ENCODE assay signal across 8 cellular contexts in genomic region chr9:35730486-35730854, GRCh38. TPM values are rescaled to one million over a fixed set of nuclear protein-coding genes. Genes with fewer than 3 reads are reported as not detected.
DNase-seq lines count a peak whose midpoint lies in the region; ATAC-seq and TF ChIP-seq lines count a peak whose summit lies in the region.

No MANE protein-coding gene starts in this region.

- H3K4me3 ChIP-seq in BLaER1 treated with 17β-estradiol and CSF1 and Interleukin-3, amounts not matched to agents 10 nM and 100 nM = peak overlapping the region; percentile 70 to 94 (median 78)
- H3K4me3 ChIP-seq in Loucy (ENCODE audit: low read length, poor library complexity, severe bottlenecking) (peak overlapping the region; percentile 81), epithelial cell of esophagus (ENCODE audit: low read length) (peak overlapping the region; percentile 87), ovary (peak overlapping the region; percentile 92)

- H3F3A ChIP-seq in Loucy (ENCODE audit: low read depth) = peaks cover 17% of the 10 kb centered on the region

- 61 to 67% (median 64%) methylated on average over 2 of the region's 2 CpGs for WGBS in ovary, 3 donors

- ATAC-seq in GM19035 (IDR thresholded peaks at IDR 0.05; ENCODE audit: unreplicated experiment) = no peak

- no peak overlapping the region for H2AFZ ChIP-seq in Loucy (ENCODE audit: low read length)

- peaks cover 42 to 66% (median 55%) of the 10 kb centered on the region in 11 experiments for H4K20me1 ChIP-seq in BLaER1 treated with 17β-estradiol and CSF1 and Interleukin-3, amounts not matched to agents 10 nM and 100 nM
- H4K20me1 ChIP-seq in Loucy (ENCODE audit: insufficient read depth, low read length, poor library complexity, severe bottlenecking) = peaks cover 36% of the 10 kb centered on the region

- peak overlapping the region; percentile 93 to 100 (median 98) for H3K4me2 ChIP-seq in BLaER1 treated with 17β-estradiol and CSF1 and Interleukin-3, amounts not matched to agents 10 nM and 100 nM
- H3K4me2 ChIP-seq in Loucy (ENCODE audit: low read depth, low read length, poor library complexity, severe bottlenecking) = peak overlapping the region; percentile 99

- H3K4me1 ChIP-seq in BLaER1 treated with 17β-estradiol and CSF1 and Interleukin-3, amounts not matched to agents 10 nM and 100 nM = peaks cover 67 to 76% (median 71%) of the 10 kb centered on the region in 10 experiments
- H3K4me1 ChIP-seq in Loucy (ENCODE audit: insufficient read depth, low read length, poor library complexity, severe bottlenecking) (peaks cover 56% of the 10 kb centered on the region), ovary (ENCODE audit: insufficient read depth) (peaks cover 34% of the 10 kb centered on the region)

- TF ChIP-seq POLR2A in ovary (IDR thresholded peaks at IDR 0.05) = no peak

- no peak for TF ChIP-seq CTCF in Loucy (conservative IDR thresholded peaks at IDR 0.05; ENCODE audit: low read length)
- no peak for TF ChIP-seq CTCF in epithelial cell of esophagus (IDR thresholded peaks at IDR 0.05; ENCODE audit: insufficient read depth, low read depth, low read length, missing control alignments)
- TF ChIP-seq CTCF in ovary (IDR thresholded peaks at IDR 0.05) = no peak

- no peaks in the 10 kb centered on the region for H3K9me3 ChIP-seq in BLaER1 treated with 17β-estradiol and CSF1 and Interleukin-3, amounts not matched to agents 10 nM and 100 nM (replicated peaks in 1 of 11)
- no peaks in the 10 kb centered on the region for H3K9me3 ChIP-seq in Loucy (ENCODE audit: insufficient read depth, low read depth, low read length)
- H3K9me3 ChIP-seq in ovary = no peaks in the 10 kb centered on the region

- H3K9ac ChIP-seq in BLaER1 treated with 17β-estradiol and CSF1 and Interleukin-3, amounts not matched to agents 10 nM and 100 nM = peak overlapping the region; percentile 85 to 93 (median 91); a peak in 21 of 22 replicates
- peak overlapping the region; percentile 92 for H3K9ac ChIP-seq in Loucy (ENCODE audit: low read depth, low read length, poor library complexity, severe bottlenecking)

- H3K36me3 ChIP-seq in BLaER1 treated with 17β-estradiol and CSF1 and Interleukin-3, amounts not matched to agents 10 nM and 100 nM = peaks cover 17 to 46% (median 26%) of the 10 kb centered on the region in 11 experiments
- H3K36me3 ChIP-seq in Loucy (ENCODE audit: insufficient read depth, low read length) = peaks cover 8% of the 10 kb centered on the region; the same call in 1 of the 2 replicates
- no peaks in the 10 kb centered on the region for H3K36me3 ChIP-seq in ovary

- H3K27me3 ChIP-seq in BLaER1 treated with 17β-estradiol and CSF1 and Interleukin-3, amounts not matched to agents 10 nM and 100 nM = no peaks in the 10 kb centered on the region
- H3K27me3 ChIP-seq in Loucy (ENCODE audit: insufficient read depth, low read length, poor library complexity, severe bottlenecking) (no peaks in the 10 kb centered on the region), ovary (no peaks in the 10 kb centered on the region)

- peaks cover 75% of the 10 kb centered on the region for H3K79me2 ChIP-seq in Loucy (ENCODE audit: insufficient read depth, low read length)

- intact Hi-C loops in ovary (cut with DNase I) = loop anchor here in 1 of 4 donors (5.0 kb wide), 1 partner anchor 68 kb away; no protein-coding TSS in a partner anchor

- DNase-seq in epithelial cell of esophagus (ENCODE audit: low read depth) (no peak), ovary (no peak), H4 (ENCODE audit: low spot score) (no peak), activated gamma-delta T cell treated with Interleukin-2 at 50 U/mL for 16 hours (no peak), NCI-H146 (lab: John Stamatoyannopoulos, UW) (no peak)

- H3K9me2 ChIP-seq in Loucy (replicated peaks; ENCODE audit: low read depth, low read length) = no peaks in the 10 kb centered on the region

- TF ChIP-seq EP300 in ovary (IDR thresholded peaks at IDR 0.05) = no peak

- H3K27ac ChIP-seq in BLaER1 treated with 17β-estradiol and CSF1 and Interleukin-3, amounts not matched to agents 10 nM and 100 nM = peak overlapping the region; percentile 77 to 91 (median 88); a peak in 20 of 22 replicates
- H3K27ac ChIP-seq in ovary = peak overlapping the region; percentile 92 to 96

RNA-seq across cellular contexts. Expression of gene TLN1, which starts 1.5 kb away (rescaled TPM):
- total RNA-seq in ovary = 100 to 1,000 TPM; 106 to 344 (median 271) TPM
- polyA plus RNA-seq in ovary = 100 to 1,000 TPM; 124 to 292 TPM
- 71.2 and 95.8 TPM in 2 replicates for total RNA-seq in H4 (2014; rRNA removed; shearing (Covaris generic))

RNA-seq across cellular contexts. Expression of gene CREB3, which starts 2.0 kb away (rescaled TPM):
- total RNA-seq in ovary = 10 to 100 TPM; 31.2 to 41.5 (median 36.6) TPM
- polyA plus RNA-seq in ovary = 10 to 100 TPM; 32.3 to 39.8 TPM
- 115 and 121 TPM in 2 replicates for total RNA-seq in H4 (2014; rRNA removed; shearing (Covaris generic))

RNA-seq across cellular contexts. Expression of gene GBA2, which starts 18.6 kb away (rescaled TPM):
- 10 to 100 TPM; 35.1 to 73.2 (median 44.5) TPM for total RNA-seq in ovary
- polyA plus RNA-seq in ovary = 10 to 100 TPM; 27.8 to 54.7 TPM
- 16.9 and 21.5 TPM in 2 replicates for total RNA-seq in H4 (2014; rRNA removed; shearing (Covaris generic))

RNA-seq across cellular contexts. Expression of gene RGP1, which starts 18.6 kb away (rescaled TPM):
- total RNA-seq in ovary = 10 to 100 TPM in 6 of 7 donors, 1 to 10 TPM in 1; 9.4 to 32.3 (median 26.6) TPM
- 10 to 100 TPM; 13.4 to 17.0 TPM for polyA plus RNA-seq in ovary
- 16.4 and 18.6 TPM in 2 replicates for total RNA-seq in H4 (2014; rRNA removed; shearing (Covaris generic))

RNA-seq across cellular contexts. Expression of gene MSMP, which starts 23.6 kb away (rescaled TPM):
- total RNA-seq in ovary = 1 to 10 TPM in 1 of 7 donors, under 1 TPM in 1, not detected in 5; 0.40 to 4.4 TPM
- under 1 TPM in 1 of 2 donors, not detected in 1; 0.41 TPM for polyA plus RNA-seq in ovary
- total RNA-seq in H4 (2014; rRNA removed; shearing (Covaris generic)) = not detected in 2 replicates
